In the genomic region with DNA sequence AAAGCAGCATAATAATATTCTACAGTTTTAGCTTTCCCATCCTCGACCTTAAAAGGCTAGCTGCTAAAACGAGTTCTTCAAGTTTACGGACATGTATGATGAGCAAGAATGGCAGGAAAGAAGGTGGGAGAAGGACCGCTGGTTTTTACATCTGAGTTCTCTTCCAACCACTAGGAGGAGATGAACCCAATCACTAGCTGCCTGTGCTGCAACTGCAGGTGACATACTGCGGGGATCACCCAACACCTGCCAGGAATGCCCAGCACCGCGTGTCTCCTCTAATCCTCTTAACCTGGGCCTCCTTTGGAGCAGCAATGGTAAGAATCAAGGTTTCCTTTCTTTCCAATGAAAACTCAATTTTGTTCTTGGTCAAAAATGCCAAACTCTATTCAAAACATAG, we compare ENCODE assay signal across 9 cellular contexts. TPM values are rescaled to one million over a fixed set of nuclear protein-coding genes. Genes with fewer than 3 reads are reported as not detected.
A peak's percentile ranks its signal among the peaks of the same experiment; 100 is the strongest.
DNase-seq lines count a peak whose midpoint lies in the region; ATAC-seq, FAIRE-seq and TF ChIP-seq lines count a peak whose summit lies in the region.
"Had no signal": no experiment of that assay in that cellular context is flagged by ENCODE, and none has a peak within 500 bp of the region (broad histone marks: within the 10 kb centered on the region; RNA-seq: fewer than 3 reads in every experiment).

No MANE protein-coding gene starts in this region.

- 57% methylated on average over 7 of the region's 7 CpGs for WGBS in HepG2 (ENCODE audit: low lambda C conversion rate)

- no peak overlapping the region for H3K4me3 Mint-ChIP-seq in activated T-helper 1 cell treated with anti-CD3 and anti-CD28 coated beads, Interleukin-12 subunit alpha, Interleukin-12 subunit beta, Interleukin-2, Interleukin-4 antibody, amounts not matched to agents 30 ng/mL and 10 ng/mL and 1 ng/mL, durations not matched to agents 14 hours and 24 hours and 36 hours

- H3K79me2 ChIP-seq in HepG2 (ENCODE audit: insufficient read depth, low read length), result no peaks in the 10 kb centered on the region

- H3K27me3 Mint-ChIP-seq in activated T-helper 1 cell treated with anti-CD3 and anti-CD28 coated beads, Interleukin-12 subunit alpha, Interleukin-12 subunit beta, Interleukin-2, Interleukin-4 antibody, amounts not matched to agents 30 ng/mL and 10 ng/mL and 1 ng/mL, durations not matched to agents 14 hours and 24 hours and 36 hours (ENCODE audit: insufficient read depth), result no peaks in the 10 kb centered on the region

- no TSS peak for BruUV-seq in HepG2 (replicated peaks; lab: Mats Ljungman, UMichigan)

- peak; percentile 79 for ATAC-seq in HepG2
- ATAC-seq in GM19452 (IDR thresholded peaks at IDR 0.05; ENCODE audit: unreplicated experiment), result no peak

- TF ChIP-seq RAD21 in HepG2 (CRISPR knock-in tag; IDR thresholded peaks at IDR 0.05), result no peak; the same call in 1 of the 2 replicates

- no peak for TF ChIP-seq POLR2A in HepG2 (IDR thresholded peaks at IDR 0.05; ENCODE audit: insufficient read depth in 1 of 2, low read depth in 2 of 2, low read length in 2 of 2)

- TF ChIP-seq EP300 in HepG2 (IDR thresholded peaks at IDR 0.05; ENCODE audit: low read depth in 2 of 2, low read length in 2 of 2), result no peak
- TF ChIP-seq EP300 in HepG2 (CRISPR knock-in tag; IDR thresholded peaks at IDR 0.05; ENCODE audit: borderline replicate concordance), result no peak

- no peak overlapping the region for H2AFZ ChIP-seq in HepG2 (ENCODE audit: low read length)

- CTCF ChIA-PET in HEK293T (lab: Yijun Ruan, JAX), result interaction anchor here (1.0 to 1.1 kb wide), 2 partner anchors 15 to 16 kb away, joined by 3 read pairs; no protein-coding TSS in a partner anchor
- CTCF ChIA-PET in HepG2 (lab: Yijun Ruan, JAX; ENCODE audit: low intra/inter-chr PET ratio, low total read pairs), result interaction anchor here (0.8 to 1.1 kb wide), 2 partner anchors 88 to 264 kb away, joined by 3 read pairs; no protein-coding TSS in a partner anchor

- intact Hi-C loops in HepG2 (cut with micrococcal nuclease; ENCODE audit: unreplicated experiment), result loop anchor here (1.0 to 5.0 kb wide), 2 partner anchors 23 to 87 kb away; partner anchors contain the start of gene TOR3A
- intact Hi-C loops in activated T-helper 1 cell treated with anti-CD3 and anti-CD28 coated beads, Interleukin-12 subunit alpha, Interleukin-12 subunit beta, Interleukin-2, Interleukin-4 antibody, amounts not matched to agents 30 ng/mL and 10 ng/mL and 1 ng/mL, durations not matched to agents 14 hours and 24 hours and 36 hours (cut with micrococcal nuclease), result no loop called here

- H3K36me3 ChIP-seq in HepG2 (replicated peaks in 1 of 2; ENCODE audit: control insufficient read depth in 1 of 2, insufficient read depth in 2 of 2, low read length in 2 of 2), result peaks cover 16 to 37% of the 10 kb centered on the region in 2 experiments
- peaks cover 26% of the 10 kb centered on the region for H3K36me3 ChIP-seq in HAP-1 (replicated peaks)

- H3K9me3 Mint-ChIP-seq in activated T-helper 1 cell treated with anti-CD3 and anti-CD28 coated beads, Interleukin-12 subunit alpha, Interleukin-12 subunit beta, Interleukin-2, Interleukin-4 antibody, amounts not matched to agents 30 ng/mL and 10 ng/mL and 1 ng/mL, durations not matched to agents 14 hours and 24 hours and 36 hours, result no peaks in the 10 kb centered on the region

- no peaks in the 10 kb centered on the region for H4K20me1 ChIP-seq in HepG2 (ENCODE audit: insufficient read depth, low read length)

- peak; percentile 75 for TF ChIP-seq CTCF in C4-2B (conservative IDR thresholded peaks at IDR 0.05)
- peak; percentile 72 for TF ChIP-seq CTCF in HepG2 (CRISPR knock-in tag; IDR thresholded peaks at IDR 0.05)

- in situ Hi-C loops in HepG2 (cut with HindIII; ENCODE audit: extremely low pct_ligation_motif_present, low pct_unique_long_range_greater_than_20kb), result no loop called here
- in situ Hi-C loops in HAP-1 (cut with MboI; ENCODE audit: low sequenced_read_pairs), result no loop called here

- peak; percentile 67 for FAIRE-seq in HepG2 (lab: Jason Lieb, UNC)

- H3K4me2 ChIP-seq in HepG2 (ENCODE audit: low read depth, low read length), result peak overlapping the region; percentile 64

- no peak overlapping the region for H3K27ac ChIP-seq in C4-2B
- H3K27ac ChIP-seq in HepG2 (ENCODE audit: extremely low read length, insufficient read depth, low read length), result peak overlapping the region; percentile 66
- H3K27ac ChIP-seq: HL-60 had no signal

- POLR2A ChIA-PET in HEK293T (lab: Yijun Ruan, JAX) (no interaction called here), HepG2 (lab: Yijun Ruan, JAX) (interaction anchor here (0.5 to 4.0 kb wide), 3 partner anchors 14 to 900 kb away, joined by 3 to 20 read pairs (median 6); partner anchors contain the start of gene TOR3A)

- H3K27me3 ChIP-seq in HepG2 (ENCODE audit: control insufficient read depth in 1 of 2, insufficient read depth in 2 of 2, low read length in 2 of 2) (no peaks in the 10 kb centered on the region), HAP-1 (ENCODE audit: low read depth) (no peaks in the 10 kb centered on the region)

- H3K4me1 ChIP-seq in HepG2 (ENCODE audit: insufficient read depth, low read length) (peaks cover 57% of the 10 kb centered on the region), HAP-1 (no peaks in the 10 kb centered on the region)

- DNase-seq in HEK293T (ENCODE audit: extremely low spot score) (peak; percentile 56), astrocyte of the hippocampus (ENCODE audit: low read depth, low spot score) (peak; percentile 30), HepG2 (ENCODE audit: low spot score) (peak; percentile 55), HAP-1 (ENCODE audit: low spot score in 2 of 2) (no peak), DMS153 treated with DMSO at 0.1 percent for 48 hours (lab: John Stamatoyannopoulos, UW; ENCODE audit: unreplicated experiment) (no peak)
- DNase-seq in activated T-helper 1 cell treated with anti-CD3 and anti-CD28 coated beads, Interleukin-12 subunit alpha, Interleukin-12 subunit beta, Interleukin-2, Interleukin-4 antibody, amounts not matched to agents 30 ng/mL and 10 ng/mL and 1 ng/mL, durations not matched to agents 14 hours and 24 hours and 36 hours (ENCODE audit: low spot score), result no peak

- H3K4me3 ChIP-seq in HepG2 (replicated peaks in 1 of 3; ENCODE audit: insufficient read depth in 1 of 3, low read depth in 2 of 3, low read length in 3 of 3) (no peak overlapping the region; a peak in 1 of 6 replicates), HAP-1 (no peak overlapping the region)

- H3K9me3 ChIP-seq in HepG2 (ENCODE audit: low read length) (no peaks in the 10 kb centered on the region), HAP-1 (no peaks in the 10 kb centered on the region)

- H3K27ac Mint-ChIP-seq in activated T-helper 1 cell treated with anti-CD3 and anti-CD28 coated beads, Interleukin-12 subunit alpha, Interleukin-12 subunit beta, Interleukin-2, Interleukin-4 antibody, amounts not matched to agents 30 ng/mL and 10 ng/mL and 1 ng/mL, durations not matched to agents 14 hours and 24 hours and 36 hours, result no peak overlapping the region

- H3K4me1 Mint-ChIP-seq in activated T-helper 1 cell treated with anti-CD3 and anti-CD28 coated beads, Interleukin-12 subunit alpha, Interleukin-12 subunit beta, Interleukin-2, Interleukin-4 antibody, amounts not matched to agents 30 ng/mL and 10 ng/mL and 1 ng/mL, durations not matched to agents 14 hours and 24 hours and 36 hours (ENCODE audit: low read depth), result no peaks in the 10 kb centered on the region

- H3K36me3 Mint-ChIP-seq in activated T-helper 1 cell treated with anti-CD3 and anti-CD28 coated beads, Interleukin-12 subunit alpha, Interleukin-12 subunit beta, Interleukin-2, Interleukin-4 antibody, amounts not matched to agents 30 ng/mL and 10 ng/mL and 1 ng/mL, durations not matched to agents 14 hours and 24 hours and 36 hours (ENCODE audit: low read depth), result peaks cover 9% of the 10 kb centered on the region

- no peak overlapping the region; the same call in 1 of the 2 replicates for H3K9ac ChIP-seq in HepG2 (ENCODE audit: insufficient read depth, low read depth, low read length)

TF ChIP-seq in HEK293T, 16 proteins besides CTCF, POLR2A, EP300 and RAD21 (continues in another document):
- TF ChIP-seq NFRKB (IDR thresholded peaks at IDR 0.05) (no peak), ZNF384 (IDR thresholded peaks at IDR 0.05) (no peak), BHLHE40 (IDR thresholded peaks at IDR 0.05; ENCODE audit: borderline replicate concordance) (no peak), ELF4 (IDR thresholded peaks at IDR 0.05) (no peak)

TF ChIP-seq in HepG2, 621 proteins besides CTCF, POLR2A, EP300 and RAD21 (continues in another document):
- TF ChIP-seq ARNT2 (CRISPR knock-in tag; IDR thresholded peaks at IDR 0.05; ENCODE audit: low read depth), result no peak
- no peak for TF ChIP-seq ZNF350 (CRISPR knock-in tag; IDR thresholded peaks at IDR 0.05; ENCODE audit: borderline replicate concordance, low read depth)
- TF ChIP-seq ZNF101 (CRISPR knock-in tag; IDR thresholded peaks at IDR 0.05; ENCODE audit: borderline replicate concordance, low read depth), result no peak
- TF ChIP-seq ZNF451 (CRISPR knock-in tag; IDR thresholded peaks at IDR 0.05), result no peak

RNA-seq across cellular contexts. Expression of gene TOR3A, which starts 23.5 kb away (rescaled TPM):
- total RNA-seq in HepG2 (2016; rRNA removed; fragmentation: Illumina TruSeq; extraction: Trizol), result 21.2 and 28.4 TPM in 2 replicates
- 7.9 and 11.8 TPM in 2 replicates for total RNA-seq in HepG2 (2016; cell fraction: cytosol; rRNA removed; fragmentation: Illumina TruSeq; extraction: Trizol; ENCODE audit: low read depth)
- 19.8 and 28.6 TPM in 2 replicates for total RNA-seq in HepG2 (2016; cell fraction: insoluble cytoplasmic fraction; rRNA removed; fragmentation: Illumina TruSeq; extraction: Trizol)
- total RNA-seq in HepG2 (2016; cell fraction: membrane; rRNA removed; fragmentation: Illumina TruSeq; extraction: Trizol), result 19.8 and 22.1 TPM in 2 replicates
- 31.0 and 31.1 TPM in 2 replicates for total RNA-seq in HepG2 (2016; cell fraction: nucleus; rRNA removed; fragmentation: Illumina TruSeq; extraction: Trizol)
- 14.7 and 19.0 TPM in 2 replicates for polyA plus RNA-seq in HepG2 (2011; rRNA removed)
- 13.8 and 15.5 TPM in 2 replicates for polyA plus RNA-seq in HepG2 (2011; cell fraction: cytosol; rRNA removed)
- polyA plus RNA-seq in HepG2 (2011; cell fraction: nucleus; rRNA removed), result 14.5 and 18.5 TPM in 2 replicates
- 19.9 and 27.3 TPM in 2 replicates for polyA plus RNA-seq in HepG2 (2012)
- 9.2 and 13.1 TPM in 2 replicates for polyA plus RNA-seq in HepG2 (2016; cell fraction: cytosol; fragmentation: Illumina TruSeq; extraction: Trizol; ENCODE audit: low read depth)
- 22.9 and 23.5 TPM in 2 replicates for polyA plus RNA-seq in HepG2 (2016; cell fraction: insoluble cytoplasmic fraction; fragmentation: Illumina TruSeq; extraction: Trizol; ENCODE audit: low read depth)
- 16.3 and 19.2 TPM in 2 replicates for polyA plus RNA-seq in HepG2 (2016; cell fraction: membrane; fragmentation: Illumina TruSeq; extraction: Trizol; ENCODE audit: low read depth)
- 57.8 and 63.2 TPM in 2 replicates for polyA plus RNA-seq in HepG2 (2016; cell fraction: nucleus; fragmentation: Illumina TruSeq; extraction: Trizol; ENCODE audit: insufficient read depth, low read depth)
- polyA minus RNA-seq in HepG2 (2011; rRNA and poly(A)+ RNA removed; ENCODE audit: low replicate concordance), result 37.3 and 96.0 TPM in 2 replicates
- polyA minus RNA-seq in HepG2 (2011; cell fraction: cytosol; rRNA and poly(A)+ RNA removed), result 9.6 and 11.3 TPM in 2 replicates
- 7.3 and 11.7 TPM in 2 replicates for polyA minus RNA-seq in HepG2 (2011; cell fraction: nucleus; rRNA and poly(A)+ RNA removed)
- 41.3 and 44.1 TPM in 2 replicates for total RNA-seq in activated T-helper 1 cell treated with anti-CD3 and anti-CD28 coated beads, Interleukin-12 subunit alpha, Interleukin-12 subunit beta, Interleukin-2, Interleukin-4 antibody, amounts not matched to agents 30 ng/mL and 10 ng/mL and 1 ng/mL, durations not matched to agents 14 hours and 24 hours and 36 hours

Comparison
In these comparisons a context has a peak if more than half of its experiments do, and no peak if none do; other contexts are left out.
1. DNase-seq: peak in HEK293T (single experiment), astrocyte of the hippocampus (single experiment) and HepG2 (single experiment); none in activated T-helper 1 cell treated with anti-CD3 and anti-CD28 coated beads, Interleukin-12 subunit alpha, Interleukin-12 subunit beta, Interleukin-2, Interleukin-4 antibody, amounts not matched to agents 30 ng/mL and 10 ng/mL and 1 ng/mL, durations not matched to agents 14 hours and 24 hours and 36 hours (single experiment), HAP-1 (0 of 2) and DMS153 treated with DMSO at 0.1 percent for 48 hours (single experiment).